Comparison of ENCODE assay signal across 1 cellular context in the genomic region with DNA sequence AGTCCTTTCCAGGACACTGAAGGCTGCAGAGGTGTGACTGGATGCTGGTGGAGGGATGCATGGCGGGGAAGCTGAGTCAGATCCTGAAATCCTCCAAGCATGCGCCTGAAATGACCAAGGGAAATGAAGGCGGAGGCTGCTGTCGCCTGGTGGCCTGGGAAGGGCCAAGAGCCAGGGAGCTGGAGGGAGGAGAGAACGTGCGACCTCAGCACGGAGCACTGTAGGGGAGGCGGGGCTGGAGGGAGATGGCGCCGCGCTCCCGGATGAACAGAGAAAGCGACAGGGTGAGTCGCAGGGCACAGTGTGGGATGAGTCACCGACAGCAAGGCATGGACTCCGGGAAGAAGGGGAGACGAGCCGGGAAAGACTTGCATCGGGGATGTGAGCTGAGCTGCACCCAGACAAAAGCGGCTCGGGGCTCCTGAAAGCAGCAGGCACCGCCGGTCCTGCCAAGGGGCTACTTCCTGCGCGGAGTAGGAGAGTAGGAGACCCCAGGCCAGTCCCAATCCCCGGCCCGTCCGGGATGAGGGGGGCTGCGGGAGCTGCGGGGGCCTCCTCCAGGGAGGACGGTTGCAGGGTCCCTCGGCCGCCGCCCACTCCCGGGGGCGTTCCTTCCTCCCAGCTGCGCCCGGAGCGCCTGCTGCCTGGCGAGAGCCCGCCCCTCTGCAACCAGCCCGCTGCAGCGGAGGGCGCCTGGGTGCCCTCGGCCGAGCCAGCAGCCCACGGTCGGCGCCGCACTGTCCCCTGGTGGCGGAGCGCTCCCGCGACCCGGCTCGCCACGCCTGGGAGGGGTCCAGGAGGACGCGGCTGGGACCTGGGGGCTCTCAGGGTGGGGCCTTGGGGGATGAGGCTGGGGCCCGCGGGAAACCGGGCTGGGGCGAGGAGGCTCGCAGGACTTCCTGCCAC.
A peak's percentile ranks its signal among the peaks of the same experiment; 100 is the strongest.
TF ChIP-seq lines count a peak whose summit lies in the region.

No MANE protein-coding gene starts in this region.

TF ChIP-seq in HepG2, 621 proteins besides CTCF, POLR2A, EP300 and RAD21 (continued from another document and continues in another):
- TF ChIP-seq NR2F6 (IDR thresholded peaks at IDR 0.05): peak; percentile 34; the same call in 1 of the 2 replicates
- TF ChIP-seq NR2F6 (CRISPR knock-in tag; IDR thresholded peaks at IDR 0.05): peak; percentile 71
- peak; percentile 83 for TF ChIP-seq FOXO1 (CRISPR knock-in tag; IDR thresholded peaks at IDR 0.05)
- no peak for TF ChIP-seq ZNF30 (CRISPR knock-in tag; IDR thresholded peaks at IDR 0.05)
- no peak; the same call in 1 of the 2 replicates for TF ChIP-seq SOX5 (CRISPR knock-in tag; IDR thresholded peaks at IDR 0.05; ENCODE audit: borderline replicate concordance)
- no peak for TF ChIP-seq SOX6 (IDR thresholded peaks at IDR 0.05)
- TF ChIP-seq SOX6 (CRISPR knock-in tag; IDR thresholded peaks at IDR 0.05): peak; percentile 73
- TF ChIP-seq ZNF207 (IDR thresholded peaks at IDR 0.05; ENCODE audit: borderline replicate concordance): no peak
- TF ChIP-seq BORCS8-MEF2B (CRISPR knock-in tag; IDR thresholded peaks at IDR 0.05): peak; percentile 84
- TF ChIP-seq BHLHE40 (IDR thresholded peaks at IDR 0.05; ENCODE audit: low read length): peak; percentile 70
- TF ChIP-seq, protein P1, sequence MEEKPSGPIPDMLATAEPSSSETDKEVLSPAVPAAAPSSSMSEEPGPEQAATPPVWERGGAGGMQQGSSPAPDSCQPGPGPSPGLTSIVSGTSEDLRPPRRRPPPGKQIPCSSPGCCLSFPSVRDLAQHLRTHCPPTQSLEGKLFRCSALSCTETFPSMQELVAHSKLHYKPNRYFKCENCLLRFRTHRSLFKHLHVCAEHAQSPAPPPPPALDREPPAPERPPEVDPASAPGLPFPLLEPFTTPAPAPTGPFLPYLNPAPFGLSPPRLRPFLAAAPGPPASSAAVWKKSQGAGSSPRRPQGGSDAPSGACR (CRISPR knock-in tag; IDR thresholded peaks at IDR 0.05): peak; percentile 39; the same call in 1 of the 2 replicates
- 0 out of 2 replicates have a peak, but pooled peaks have one; percentile 21 for TF ChIP-seq PCBP1 (IDR thresholded peaks at IDR 0.05; ENCODE audit: borderline replicate concordance, low read depth, low read length)
- TF ChIP-seq EZH2 (conservative IDR thresholded peaks at IDR 0.05; ENCODE audit: low read depth, low read length): no peak
- TF ChIP-seq ZNF891 (CRISPR knock-in tag; IDR thresholded peaks at IDR 0.05): peak; percentile 80; the same call in 1 of the 2 replicates
- no peak for TF ChIP-seq ATAD3A (CRISPR knock-in tag; IDR thresholded peaks at IDR 0.05)
- TF ChIP-seq ZBTB8A (CRISPR knock-in tag; IDR thresholded peaks at IDR 0.05; ENCODE audit: borderline replicate concordance, low read depth): no peak; the same call in 1 of the 2 replicates
- TF ChIP-seq, protein P2, sequence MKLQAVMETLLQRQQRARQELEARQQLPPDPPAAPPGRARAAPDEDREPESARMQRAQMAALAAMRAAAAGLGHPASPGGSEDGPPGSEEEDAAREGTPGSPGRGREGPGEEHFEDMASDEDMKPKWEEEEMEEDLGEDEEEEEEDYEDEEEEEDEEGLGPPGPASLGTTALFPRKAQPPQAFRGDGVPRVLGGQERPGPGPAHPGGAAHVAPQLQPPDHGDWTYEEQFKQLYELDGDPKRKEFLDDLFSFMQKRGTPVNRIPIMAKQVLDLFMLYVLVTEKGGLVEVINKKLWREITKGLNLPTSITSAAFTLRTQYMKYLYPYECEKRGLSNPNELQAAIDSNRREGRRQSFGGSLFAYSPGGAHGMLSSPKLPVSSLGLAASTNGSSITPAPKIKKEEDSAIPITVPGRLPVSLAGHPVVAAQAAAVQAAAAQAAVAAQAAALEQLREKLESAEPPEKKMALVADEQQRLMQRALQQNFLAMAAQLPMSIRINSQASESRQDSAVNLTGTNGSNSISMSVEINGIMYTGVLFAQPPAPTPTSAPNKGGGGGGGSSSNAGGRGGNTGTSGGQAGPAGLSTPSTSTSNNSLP (IDR thresholded peaks at IDR 0.05; ENCODE audit: low read depth, low read length): no peak
- TF ChIP-seq, protein P3, sequence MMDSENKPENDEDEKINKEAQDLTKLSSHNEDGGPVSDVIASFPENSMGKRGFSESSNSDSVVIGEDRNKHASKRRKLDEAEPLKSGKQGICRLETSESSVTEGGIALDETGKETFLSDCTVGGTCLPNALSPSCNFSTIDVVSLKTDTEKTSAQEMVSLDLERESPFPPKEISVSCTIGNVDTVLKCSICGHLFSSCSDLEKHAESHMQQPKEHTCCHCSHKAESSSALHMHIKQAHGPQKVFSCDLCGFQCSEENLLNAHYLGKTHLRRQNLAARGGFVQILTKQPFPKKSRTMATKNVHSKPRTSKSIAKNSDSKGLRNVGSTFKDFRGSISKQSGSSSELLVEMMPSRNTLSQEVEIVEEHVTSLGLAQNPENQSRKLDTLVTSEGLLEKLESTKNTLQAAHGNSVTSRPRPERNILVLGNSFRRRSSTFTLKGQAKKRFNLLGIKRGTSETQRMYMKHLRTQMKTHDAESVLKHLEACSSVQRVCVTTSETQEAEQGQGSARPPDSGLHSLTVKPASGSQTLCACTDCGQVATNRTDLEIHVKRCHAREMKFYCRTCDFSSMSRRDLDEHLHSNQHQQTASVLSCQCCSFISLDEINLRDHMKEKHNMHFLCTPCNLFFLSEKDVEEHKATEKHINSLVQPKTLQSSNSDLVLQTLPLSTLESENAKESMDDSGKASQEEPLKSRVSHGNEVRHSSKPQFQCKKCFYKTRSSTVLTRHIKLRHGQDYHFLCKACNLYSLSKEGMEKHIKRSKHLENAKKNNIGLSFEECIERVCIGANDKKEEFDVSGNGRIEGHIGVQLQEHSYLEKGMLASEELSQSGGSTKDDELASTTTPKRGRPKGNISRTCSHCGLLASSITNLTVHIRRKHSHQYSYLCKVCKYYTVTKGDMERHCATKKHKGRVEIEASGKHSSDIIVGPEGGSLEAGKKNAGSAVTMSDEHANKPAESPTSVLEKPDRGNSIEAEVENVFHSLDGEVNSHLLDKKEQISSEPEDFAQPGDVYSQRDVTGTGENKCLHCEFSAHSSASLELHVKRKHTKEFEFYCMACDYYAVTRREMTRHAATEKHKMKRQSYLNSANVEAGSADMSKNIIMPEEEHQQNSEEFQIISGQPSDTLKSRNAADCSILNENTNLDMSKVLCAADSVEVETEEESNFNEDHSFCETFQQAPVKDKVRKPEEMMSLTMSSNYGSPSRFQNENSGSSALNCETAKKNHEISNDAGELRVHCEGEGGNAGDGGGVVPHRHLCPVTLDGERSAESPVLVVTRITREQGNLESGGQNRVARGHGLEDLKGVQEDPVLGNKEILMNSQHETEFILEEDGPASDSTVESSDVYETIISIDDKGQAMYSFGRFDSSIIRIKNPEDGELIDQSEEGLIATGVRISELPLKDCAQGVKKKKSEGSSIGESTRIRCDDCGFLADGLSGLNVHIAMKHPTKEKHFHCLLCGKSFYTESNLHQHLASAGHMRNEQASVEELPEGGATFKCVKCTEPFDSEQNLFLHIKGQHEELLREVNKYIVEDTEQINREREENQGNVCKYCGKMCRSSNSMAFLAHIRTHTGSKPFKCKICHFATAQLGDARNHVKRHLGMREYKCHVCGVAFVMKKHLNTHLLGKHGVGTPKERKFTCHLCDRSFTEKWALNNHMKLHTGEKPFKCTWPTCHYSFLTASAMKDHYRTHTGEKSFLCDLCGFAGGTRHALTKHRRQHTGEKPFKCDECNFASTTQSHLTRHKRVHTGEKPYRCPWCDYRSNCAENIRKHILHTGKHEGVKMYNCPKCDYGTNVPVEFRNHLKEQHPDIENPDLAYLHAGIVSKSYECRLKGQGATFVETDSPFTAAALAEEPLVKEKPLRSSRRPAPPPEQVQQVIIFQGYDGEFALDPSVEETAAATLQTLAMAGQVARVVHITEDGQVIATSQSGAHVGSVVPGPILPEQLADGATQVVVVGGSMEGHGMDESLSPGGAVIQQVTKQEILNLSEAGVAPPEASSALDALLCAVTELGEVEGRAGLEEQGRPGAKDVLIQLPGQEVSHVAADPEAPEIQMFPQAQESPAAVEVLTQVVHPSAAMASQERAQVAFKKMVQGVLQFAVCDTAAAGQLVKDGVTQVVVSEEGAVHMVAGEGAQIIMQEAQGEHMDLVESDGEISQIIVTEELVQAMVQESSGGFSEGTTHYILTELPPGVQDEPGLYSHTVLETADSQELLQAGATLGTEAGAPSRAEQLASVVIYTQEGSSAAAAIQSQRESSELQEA (CRISPR knock-in tag; IDR thresholded peaks at IDR 0.05; ENCODE audit: not compliant biosample characterization): peak; percentile 58
- TF ChIP-seq XBP1 (CRISPR knock-in tag; IDR thresholded peaks at IDR 0.05): no peak
- peak; percentile 48; the same call in 1 of the 2 replicates for TF ChIP-seq ZNF614 (CRISPR knock-in tag; IDR thresholded peaks at IDR 0.05; ENCODE audit: borderline replicate concordance)
- TF ChIP-seq NFKBIZ (CRISPR knock-in tag; IDR thresholded peaks at IDR 0.05): no peak; the same call in 1 of the 2 replicates
- peak; percentile 76 for TF ChIP-seq ZSCAN12 (CRISPR knock-in tag; IDR thresholded peaks at IDR 0.05)
- TF ChIP-seq ZNF224 (CRISPR knock-in tag; IDR thresholded peaks at IDR 0.05): peak; percentile 53; the same call in 1 of the 2 replicates
- TF ChIP-seq, protein P4, sequence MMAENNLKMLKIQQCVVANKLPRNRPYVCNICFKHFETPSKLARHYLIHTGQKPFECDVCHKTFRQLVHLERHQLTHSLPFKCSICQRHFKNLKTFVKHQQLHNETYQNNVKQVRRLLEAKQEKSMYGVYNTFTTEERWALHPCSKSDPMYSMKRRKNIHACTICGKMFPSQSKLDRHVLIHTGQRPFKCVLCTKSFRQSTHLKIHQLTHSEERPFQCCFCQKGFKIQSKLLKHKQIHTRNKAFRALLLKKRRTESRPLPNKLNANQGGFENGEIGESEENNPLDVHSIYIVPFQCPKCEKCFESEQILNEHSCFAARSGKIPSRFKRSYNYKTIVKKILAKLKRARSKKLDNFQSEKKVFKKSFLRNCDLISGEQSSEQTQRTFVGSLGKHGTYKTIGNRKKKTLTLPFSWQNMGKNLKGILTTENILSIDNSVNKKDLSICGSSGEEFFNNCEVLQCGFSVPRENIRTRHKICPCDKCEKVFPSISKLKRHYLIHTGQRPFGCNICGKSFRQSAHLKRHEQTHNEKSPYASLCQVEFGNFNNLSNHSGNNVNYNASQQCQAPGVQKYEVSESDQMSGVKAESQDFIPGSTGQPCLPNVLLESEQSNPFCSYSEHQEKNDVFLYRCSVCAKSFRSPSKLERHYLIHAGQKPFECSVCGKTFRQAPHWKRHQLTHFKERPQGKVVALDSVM (CRISPR knock-in tag; IDR thresholded peaks at IDR 0.05): peak; percentile 71
- TF ChIP-seq, protein P5, sequence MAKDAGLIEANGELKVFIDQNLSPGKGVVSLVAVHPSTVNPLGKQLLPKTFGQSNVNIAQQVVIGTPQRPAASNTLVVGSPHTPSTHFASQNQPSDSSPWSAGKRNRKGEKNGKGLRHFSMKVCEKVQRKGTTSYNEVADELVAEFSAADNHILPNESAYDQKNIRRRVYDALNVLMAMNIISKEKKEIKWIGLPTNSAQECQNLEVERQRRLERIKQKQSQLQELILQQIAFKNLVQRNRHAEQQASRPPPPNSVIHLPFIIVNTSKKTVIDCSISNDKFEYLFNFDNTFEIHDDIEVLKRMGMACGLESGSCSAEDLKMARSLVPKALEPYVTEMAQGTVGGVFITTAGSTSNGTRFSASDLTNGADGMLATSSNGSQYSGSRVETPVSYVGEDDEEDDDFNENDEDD (CRISPR knock-in tag; IDR thresholded peaks at IDR 0.05; ENCODE audit: borderline replicate concordance): peak; percentile 73
- TF ChIP-seq, protein P6, sequence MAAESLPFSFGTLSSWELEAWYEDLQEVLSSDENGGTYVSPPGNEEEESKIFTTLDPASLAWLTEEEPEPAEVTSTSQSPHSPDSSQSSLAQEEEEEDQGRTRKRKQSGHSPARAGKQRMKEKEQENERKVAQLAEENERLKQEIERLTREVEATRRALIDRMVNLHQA (CRISPR knock-in tag; IDR thresholded peaks at IDR 0.05): no peak
- no peak for TF ChIP-seq CCAR2 (optimal IDR thresholded peaks at IDR 0.05; ENCODE audit: low read depth, low read length)
- peak; percentile 88 for TF ChIP-seq MEF2D (CRISPR knock-in tag; IDR thresholded peaks at IDR 0.05)
- no peak; the same call in 1 of the 2 replicates for TF ChIP-seq HIVEP1 (CRISPR knock-in tag; IDR thresholded peaks at IDR 0.05)
- TF ChIP-seq, protein P7, sequence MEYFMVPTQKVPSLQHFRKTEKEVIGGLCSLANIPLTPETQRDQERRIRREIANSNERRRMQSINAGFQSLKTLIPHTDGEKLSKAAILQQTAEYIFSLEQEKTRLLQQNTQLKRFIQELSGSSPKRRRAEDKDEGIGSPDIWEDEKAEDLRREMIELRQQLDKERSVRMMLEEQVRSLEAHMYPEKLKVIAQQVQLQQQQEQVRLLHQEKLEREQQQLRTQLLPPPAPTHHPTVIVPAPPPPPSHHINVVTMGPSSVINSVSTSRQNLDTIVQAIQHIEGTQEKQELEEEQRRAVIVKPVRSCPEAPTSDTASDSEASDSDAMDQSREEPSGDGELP (IDR thresholded peaks at IDR 0.05; ENCODE audit: borderline replicate concordance, low read depth): peak; percentile 89
- TF ChIP-seq, protein P8, sequence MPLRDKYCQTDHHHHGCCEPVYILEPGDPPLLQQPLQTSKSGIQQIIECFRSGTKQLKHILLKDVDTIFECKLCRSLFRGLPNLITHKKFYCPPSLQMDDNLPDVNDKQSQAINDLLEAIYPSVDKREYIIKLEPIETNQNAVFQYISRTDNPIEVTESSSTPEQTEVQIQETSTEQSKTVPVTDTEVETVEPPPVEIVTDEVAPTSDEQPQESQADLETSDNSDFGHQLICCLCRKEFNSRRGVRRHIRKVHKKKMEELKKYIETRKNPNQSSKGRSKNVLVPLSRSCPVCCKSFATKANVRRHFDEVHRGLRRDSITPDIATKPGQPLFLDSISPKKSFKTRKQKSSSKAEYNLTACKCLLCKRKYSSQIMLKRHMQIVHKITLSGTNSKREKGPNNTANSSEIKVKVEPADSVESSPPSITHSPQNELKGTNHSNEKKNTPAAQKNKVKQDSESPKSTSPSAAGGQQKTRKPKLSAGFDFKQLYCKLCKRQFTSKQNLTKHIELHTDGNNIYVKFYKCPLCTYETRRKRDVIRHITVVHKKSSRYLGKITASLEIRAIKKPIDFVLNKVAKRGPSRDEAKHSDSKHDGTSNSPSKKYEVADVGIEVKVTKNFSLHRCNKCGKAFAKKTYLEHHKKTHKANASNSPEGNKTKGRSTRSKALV (CRISPR knock-in tag; IDR thresholded peaks at IDR 0.05): peak; percentile 72
- TF ChIP-seq RARG (CRISPR knock-in tag; IDR thresholded peaks at IDR 0.05; ENCODE audit: low read depth): no peak
- no peak for TF ChIP-seq NR2F1 (CRISPR knock-in tag; IDR thresholded peaks at IDR 0.05)
- peak; percentile 75; the same call in 1 of the 2 replicates for TF ChIP-seq ZNF331 (CRISPR knock-in tag; IDR thresholded peaks at IDR 0.05)
- no peak for TF ChIP-seq ARNT (IDR thresholded peaks at IDR 0.05)
- TF ChIP-seq ZNF160 (CRISPR knock-in tag; IDR thresholded peaks at IDR 0.05): no peak; the same call in 1 of the 2 replicates
